Comparison of ENCODE assay signal across 17 cellular contexts in genomic region chr2:61492476-61492875, GRCh38.
"Had no signal": no experiment of that assay in that cellular context is flagged by ENCODE, and none has a peak within 500 bp of the region (broad histone marks: within the 10 kb centered on the region; RNA-seq: fewer than 3 reads in every experiment).

No MANE protein-coding gene starts in this region.

- H3K4me3 Mint-ChIP-seq: activated naive CD4-positive, alpha-beta T cell treated with anti-CD3 and anti-CD28 coated beads, Interleukin-2, amount 10 ng/mL, durations not matched to agents 7 days and 5 days; nephron; T-helper 2 cell treated with Interferon-gamma antibody and Interleukin-4, amounts not matched to agents 5 μg/mL and 100 μg/mL, for 36 hours had no signal

- H3K27me3 ChIP-seq: dorsolateral prefrontal cortex, foreskin keratinocyte, spleen, transverse colon had no signal

- H3K4me1 ChIP-seq: foreskin keratinocyte, psoas muscle, transverse colon had no signal

- H3K27me3 Mint-ChIP-seq: activated naive CD4-positive, alpha-beta T cell treated with anti-CD3 and anti-CD28 coated beads, Interleukin-2, amount 10 ng/mL, durations not matched to agents 7 days and 5 days had no signal

- H3K4me1 Mint-ChIP-seq: nephron had no signal

- H3K27ac ChIP-seq: foreskin keratinocyte, psoas muscle, transverse colon had no signal

- H3K4me3 ChIP-seq: dorsolateral prefrontal cortex, psoas muscle, spleen, transverse colon had no signal

- H3K9me3 ChIP-seq: psoas muscle, spleen, transverse colon had no signal

- H3K9me3 Mint-ChIP-seq: activated naive CD4-positive, alpha-beta T cell treated with anti-CD3 and anti-CD28 coated beads, Interleukin-2, amount 10 ng/mL, durations not matched to agents 7 days and 5 days; nephron; T-helper 2 cell treated with Interferon-gamma antibody and Interleukin-4, amounts not matched to agents 5 μg/mL and 100 μg/mL, for 36 hours had no signal

- DNase-seq: activated CD4-positive, alpha-beta T cell treated with anti-CD3 and anti-CD28 coated beads, Interleukin-2, amount 50 U/mL, for 48 hours; activated naive CD4-positive, alpha-beta T cell treated with anti-CD3 and anti-CD28 coated beads, Interleukin-2, amount 10 ng/mL, durations not matched to agents 7 days and 5 days; anterior cingulate cortex; dorsolateral prefrontal cortex; foreskin keratinocyte; head of caudate nucleus; occipital lobe; psoas muscle; spleen; stimulated activated CD4-positive, alpha-beta T cell treated with anti-CD3 and anti-CD28 coated beads, Interleukin-2, amount 100 ng/mL, for 24 hours; stimulated activated naive CD4-positive, alpha-beta T cell; substantia nigra; transverse colon had no signal

- ATAC-seq: activated CD4-positive, CD25-positive, alpha-beta regulatory T cell treated with anti-CD3 and anti-CD28 coated beads, Interleukin-2, amount 50 U/mL, for 24 hours; foreskin keratinocyte; psoas muscle; sciatic nerve had no signal

- H3K27ac Mint-ChIP-seq: activated naive CD4-positive, alpha-beta T cell treated with anti-CD3 and anti-CD28 coated beads, Interleukin-2, amount 10 ng/mL, durations not matched to agents 7 days and 5 days; nephron had no signal
